In genomic region chr14:23058654-23059504, GRCh38 we compare ENCODE assay signal across 15 cellular contexts. TPM values are rescaled to one million over a fixed set of nuclear protein-coding genes. Genes with fewer than 3 reads are reported as not detected.
DNase-seq lines count a peak whose midpoint lies in the region; ATAC-seq and TF ChIP-seq lines count a peak whose summit lies in the region.
"Had no signal": no experiment of that assay in that cellular context is flagged by ENCODE, and none has a peak within 500 bp of the region (broad histone marks: within the 10 kb centered on the region; RNA-seq: fewer than 3 reads in every experiment).

No MANE protein-coding gene starts in this region.

- H3K4me3 ChIP-seq in left ventricle myocardium inferior (no peak overlapping the region), lower lobe of right lung (no peak overlapping the region)

- ATAC-seq in Right ventricle myocardium inferior (no peak), T-helper 17 cell (no peak), lower lobe of right lung (no peak), HG02885 (IDR thresholded peaks at IDR 0.05; ENCODE audit: poor library complexity, unreplicated experiment) (no peak), GM19035 (IDR thresholded peaks at IDR 0.05; ENCODE audit: unreplicated experiment) (no peak)
- ATAC-seq in stimulated activated naive B cell treated with anti-CD40 and anti-IgM and Interleukin-4, amounts not matched to agents 10 μg/mL and 1 μg/mL and 100 μg/mL, for 72 hours (replicated peaks): no peak

- H3K9me3 ChIP-seq in left ventricle myocardium inferior (replicated peaks): no peaks in the 10 kb centered on the region
- H3K9me3 ChIP-seq in T-helper 17 cell (ENCODE audit: control insufficient read depth, low read length, poor library complexity, severe bottlenecking): no peaks in the 10 kb centered on the region
- H3K9me3 ChIP-seq in lower lobe of right lung: no peaks in the 10 kb centered on the region
- H3K9me3 ChIP-seq: ascending aorta, thoracic aorta had no signal

- DNase-seq in left ventricle myocardium inferior (no peak), Right ventricle myocardium inferior (ENCODE audit: missing footprints) (no peak), T-helper 17 cell (no peak), lower lobe of right lung (no peak), NCI-H526 (lab: John Stamatoyannopoulos, UW) (no peak)
- no peak for DNase-seq in stimulated activated naive B cell treated with anti-CD40 and anti-IgM and Interleukin-4, amounts not matched to agents 10 μg/mL and 1 μg/mL and 100 μg/mL, for 72 hours
- DNase-seq: NCI-H1105 had no signal

- H3K4me1 ChIP-seq in left ventricle myocardium inferior (peaks cover 42% of the 10 kb centered on the region), lower lobe of right lung (peaks cover 23% of the 10 kb centered on the region)

- peak overlapping the region; percentile 67 for H3K4me3 Mint-ChIP-seq in T-helper 17 cell
- H3K4me3 Mint-ChIP-seq in stimulated activated naive B cell treated with anti-CD40 and anti-IgM and Interleukin-4, amounts not matched to agents 10 μg/mL and 1 μg/mL and 100 μg/mL, for 72 hours: peak overlapping the region in 1 of 2 donors; percentile 55

- peaks cover 55% of the 10 kb centered on the region for H3K36me3 ChIP-seq in left ventricle myocardium inferior
- peaks cover 54% of the 10 kb centered on the region for H3K36me3 ChIP-seq in lower lobe of right lung

- H3K27ac ChIP-seq in left ventricle myocardium inferior (replicated peaks) (peak overlapping the region; percentile 80), lower lobe of right lung (peak overlapping the region; percentile 58)
- H3K27ac ChIP-seq: thoracic aorta had no signal

- TF ChIP-seq CTCF in left ventricle myocardium inferior (IDR thresholded peaks at IDR 0.05; ENCODE audit: borderline replicate concordance): no peak
- no peak for TF ChIP-seq CTCF in lower lobe of right lung (IDR thresholded peaks at IDR 0.05)

- no peaks in the 10 kb centered on the region for H3K9me3 Mint-ChIP-seq in stimulated activated naive B cell treated with anti-CD40 and anti-IgM and Interleukin-4, amounts not matched to agents 10 μg/mL and 1 μg/mL and 100 μg/mL, for 72 hours
- H3K9me3 Mint-ChIP-seq: T-cell had no signal

- no peaks in the 10 kb centered on the region for H3K27me3 Mint-ChIP-seq in T-helper 17 cell
- H3K27me3 Mint-ChIP-seq in stimulated activated naive B cell treated with anti-CD40 and anti-IgM and Interleukin-4, amounts not matched to agents 10 μg/mL and 1 μg/mL and 100 μg/mL, for 72 hours: no peaks in the 10 kb centered on the region
- H3K27me3 Mint-ChIP-seq: T-cell had no signal

- intact Hi-C loops in left ventricle myocardium inferior (cut with micrococcal nuclease): loop anchor here (5.0 kb wide), 1 partner anchor 72 kb away; no protein-coding TSS in a partner anchor
- intact Hi-C loops in Right ventricle myocardium inferior (cut with DNase I): loop anchor here (1.0 to 10.0 kb wide), 4 partner anchors 64 to 504 kb away; partner anchors contain the start of gene PRMT5
- intact Hi-C loops in lower lobe of right lung (cut with DNase I): loop anchor here (5.0 kb wide), 1 partner anchor 72 kb away; no protein-coding TSS in a partner anchor

- H3K27ac Mint-ChIP-seq in T-helper 17 cell: peak overlapping the region; percentile 79
- H3K27ac Mint-ChIP-seq in stimulated activated naive B cell treated with anti-CD40 and anti-IgM and Interleukin-4, amounts not matched to agents 10 μg/mL and 1 μg/mL and 100 μg/mL, for 72 hours: peak overlapping the region; percentile 70

- peaks cover 23% of the 10 kb centered on the region for H3K4me1 Mint-ChIP-seq in T-helper 17 cell
- H3K4me1 Mint-ChIP-seq in stimulated activated naive B cell treated with anti-CD40 and anti-IgM and Interleukin-4, amounts not matched to agents 10 μg/mL and 1 μg/mL and 100 μg/mL, for 72 hours: peaks cover 25 to 31% of the 10 kb centered on the region in 2 donors

- H3K27me3 ChIP-seq in left ventricle myocardium inferior (ENCODE audit: low read depth) (no peaks in the 10 kb centered on the region), lower lobe of right lung (ENCODE audit: low read depth) (no peaks in the 10 kb centered on the region)
- H3K27me3 ChIP-seq: ascending aorta had no signal

- H3K36me3 Mint-ChIP-seq in T-helper 17 cell (ENCODE audit: low read depth): peaks cover 5% of the 10 kb centered on the region
- peaks cover 29 to 38% of the 10 kb centered on the region in 2 donors for H3K36me3 Mint-ChIP-seq in stimulated activated naive B cell treated with anti-CD40 and anti-IgM and Interleukin-4, amounts not matched to agents 10 μg/mL and 1 μg/mL and 100 μg/mL, for 72 hours

RNA-seq across cellular contexts. Expression of gene CDH24, which starts 1.6 kb away (rescaled TPM):
- total RNA-seq in left ventricle myocardium inferior (2.1 TPM), Right ventricle myocardium inferior (2.5 TPM), T-helper 17 cell (1 to 10 TPM; 1.6 to 1.8 TPM), lower lobe of right lung (5.6 TPM)

RNA-seq across cellular contexts. Expression of gene PSMB11, which starts 16.9 kb away (rescaled TPM):
- total RNA-seq in left ventricle myocardium inferior (not detected), Right ventricle myocardium inferior (not detected), T-helper 17 cell (not detected), lower lobe of right lung (not detected)
- total RNA-seq: ascending aorta, dermis blood vessel endothelial cell, liver, osteocyte, thoracic aorta had no signal

RNA-seq across cellular contexts. Expression of gene PSMB5, which starts 24.2 kb away (rescaled TPM):
- total RNA-seq in left ventricle myocardium inferior (118 TPM), Right ventricle myocardium inferior (134 TPM), T-helper 17 cell (10 to 100 TPM; 17.6 to 19.9 TPM), lower lobe of right lung (71.5 TPM)

RNA-seq across cellular contexts. Expression of gene ACIN1, which starts 36.1 kb away (rescaled TPM):
- 64.6 TPM for total RNA-seq in left ventricle myocardium inferior
- total RNA-seq in Right ventricle myocardium inferior: 73.9 TPM
- total RNA-seq in T-helper 17 cell: 100 to 1,000 TPM; 264 to 298 TPM
- total RNA-seq in lower lobe of right lung: 163 TPM

RNA-seq across cellular contexts. Expression of gene C14orf119, which starts 36.4 kb away (rescaled TPM):
- total RNA-seq in left ventricle myocardium inferior (25.2 TPM), Right ventricle myocardium inferior (22.4 TPM), T-helper 17 cell (10 to 100 TPM; 10.5 to 11.6 TPM), lower lobe of right lung (53.3 TPM)
